In the genomic region with DNA sequence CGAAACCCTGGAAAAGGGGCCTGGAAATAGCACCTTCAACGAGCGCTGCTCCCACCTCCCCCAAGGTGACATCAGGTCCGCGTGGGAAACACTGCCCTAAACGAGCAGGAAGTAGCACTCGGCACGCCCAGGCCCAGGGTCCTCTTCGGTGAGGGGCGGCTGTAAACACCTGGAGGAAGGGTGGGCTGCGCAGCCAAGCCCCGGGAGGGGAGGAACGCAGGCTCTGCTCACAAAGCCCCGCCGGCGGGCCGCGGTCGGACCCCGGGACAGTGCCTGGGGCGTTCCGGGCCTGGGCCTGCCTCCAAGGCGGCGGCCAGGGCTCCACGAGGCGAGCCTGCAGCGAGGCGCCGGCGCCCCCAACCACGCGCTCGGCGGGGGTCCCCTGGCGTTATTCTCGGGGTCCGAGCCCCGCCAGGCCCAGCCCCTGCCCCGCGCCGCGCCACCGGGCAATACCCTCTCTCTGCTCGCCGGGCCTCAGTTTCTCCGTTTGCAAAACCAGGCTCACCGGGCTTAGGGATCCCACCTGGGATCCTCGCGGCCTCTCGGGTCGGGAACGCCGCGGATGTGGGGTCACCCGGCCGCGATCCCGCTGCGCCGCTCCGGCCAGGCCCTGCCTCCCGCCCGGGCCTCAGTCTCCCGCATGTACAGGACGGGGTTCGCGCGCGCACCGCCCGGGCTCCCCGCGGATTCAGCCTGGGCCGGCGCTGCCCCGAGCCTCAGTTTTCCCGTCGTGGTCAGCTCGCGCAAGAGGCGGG, we compare ENCODE assay signal across 8 cellular contexts. TPM values are rescaled to one million over a fixed set of nuclear protein-coding genes. Genes with fewer than 3 reads are reported as not detected.
DNase-seq lines count a peak whose midpoint lies in the region; ATAC-seq and TF ChIP-seq lines count a peak whose summit lies in the region.

No MANE protein-coding gene starts in this region.

- intact Hi-C loops in dorsolateral prefrontal cortex (cut with DNase I) = loop anchor here (2.0 to 10.0 kb wide), 3 partner anchors 90 to 262 kb away; partner anchors contain the start of genes BSG (in 2 of the 2) and ARID3A (in 1 of the 2)

- peaks cover 22% of the 10 kb centered on the region for H3K36me3 Mint-ChIP-seq in stimulated activated naive CD8-positive, alpha-beta T cell treated with anti-CD3 and anti-CD28 coated beads, Interleukin-15, Interleukin-2, amounts not matched to agents 100 ng/mL and 50 ng/mL, for 24 hours (ENCODE audit: low read depth)

- H3K9me3 Mint-ChIP-seq in stimulated activated naive CD8-positive, alpha-beta T cell treated with anti-CD3 and anti-CD28 coated beads, Interleukin-15, Interleukin-2, amounts not matched to agents 100 ng/mL and 50 ng/mL, for 24 hours = no peaks in the 10 kb centered on the region

- DNase-seq in ACHN = peak; percentile 46
- DNase-seq in HuH-7.5 (ENCODE audit: low spot score) = peak; percentile 85
- DNase-seq in activated CD4-positive, alpha-beta T cell treated with anti-CD3 and anti-CD28 coated beads for 48 hours = peak; percentile 80
- no peak for DNase-seq in dorsolateral prefrontal cortex
- DNase-seq in DMS114 treated with DMSO at 0.1 percent for 48 hours (lab: John Stamatoyannopoulos, UW; ENCODE audit: unreplicated experiment) = no peak

- H3K27me3 ChIP-seq in dorsolateral prefrontal cortex (no peaks in the 10 kb centered on the region), muscle layer of colon (ENCODE audit: control insufficient read depth in 1 of 2, insufficient read depth in 2 of 2, low read length in 2 of 2) (no peaks in the 10 kb centered on the region)

- H3K4me3 Mint-ChIP-seq in stimulated activated naive CD8-positive, alpha-beta T cell treated with anti-CD3 and anti-CD28 coated beads, Interleukin-15, Interleukin-2, amounts not matched to agents 100 ng/mL and 50 ng/mL, for 24 hours = peak overlapping the region; percentile 92

- no peaks in the 10 kb centered on the region for H3K9me3 ChIP-seq in muscle layer of colon (ENCODE audit: low read length)

- peaks cover 42% of the 10 kb centered on the region for H3K4me1 Mint-ChIP-seq in stimulated activated naive CD8-positive, alpha-beta T cell treated with anti-CD3 and anti-CD28 coated beads, Interleukin-15, Interleukin-2, amounts not matched to agents 100 ng/mL and 50 ng/mL, for 24 hours (ENCODE audit: low read depth)

- H3K4me3 ChIP-seq in dorsolateral prefrontal cortex (peak overlapping the region; percentile 66 to 100 (median 96)), muscle layer of colon (ENCODE audit: low read depth in 1 of 2, low read length in 2 of 2) (peak overlapping the region; percentile 64 to 99)

- ATAC-seq in GM18867 (IDR thresholded peaks at IDR 0.05; ENCODE audit: unreplicated experiment) = peak; percentile 11

- in situ Hi-C loops in ACHN (cut with HindIII; ENCODE audit: low pct_ligation_motif_present, low pct_unique_long_range_greater_than_20kb, low sequenced_read_pairs) = no loop called here

- no peaks in the 10 kb centered on the region for H3K27me3 Mint-ChIP-seq in stimulated activated naive CD8-positive, alpha-beta T cell treated with anti-CD3 and anti-CD28 coated beads, Interleukin-15, Interleukin-2, amounts not matched to agents 100 ng/mL and 50 ng/mL, for 24 hours

- H3K4me1 ChIP-seq in muscle layer of colon (ENCODE audit: insufficient read depth, low read length) = peaks cover 42% of the 10 kb centered on the region

- H3K36me3 ChIP-seq in muscle layer of colon (ENCODE audit: insufficient read depth, low read length) = no peaks in the 10 kb centered on the region

- H3K27ac Mint-ChIP-seq in stimulated activated naive CD8-positive, alpha-beta T cell treated with anti-CD3 and anti-CD28 coated beads, Interleukin-15, Interleukin-2, amounts not matched to agents 100 ng/mL and 50 ng/mL, for 24 hours = peak overlapping the region; percentile 95

- peak overlapping the region in 54 of 59 donors; percentile 29 to 99 (median 82) for H3K27ac ChIP-seq in dorsolateral prefrontal cortex
- peak overlapping the region; percentile 84 for H3K27ac ChIP-seq in muscle layer of colon (ENCODE audit: low read depth, low read length)

- H3K9ac ChIP-seq in muscle layer of colon (ENCODE audit: low read length) = peak overlapping the region; percentile 39

- TF ChIP-seq CTCF in dorsolateral prefrontal cortex (IDR thresholded peaks at IDR 0.05 in 54 of 56, conservative IDR thresholded peaks at IDR 0.05 in 2 of 56; ENCODE audit: low read depth in 1 of 56, partially characterized antibody in 56 of 56) = no peak

RNA-seq across cellular contexts. Expression of gene RNF126, which starts 0.6 kb away (rescaled TPM):
- total RNA-seq in dorsolateral prefrontal cortex = 10 to 100 TPM; 22.4 to 58.2 (median 41.2) TPM

RNA-seq across cellular contexts. Expression of gene FSTL3, which starts 13.8 kb away (rescaled TPM):
- total RNA-seq in dorsolateral prefrontal cortex = 10 to 100 TPM in 118 of 120 experiments, 1 to 10 TPM in 2; 9.3 to 35.4 (median 18.1) TPM

RNA-seq across cellular contexts. Expression of gene FGF22, which starts 22.7 kb away (rescaled TPM):
- total RNA-seq in dorsolateral prefrontal cortex = 10 to 100 TPM in 2 of 120 experiments, 1 to 10 TPM in 118; 3.6 to 10.1 (median 5.8) TPM

RNA-seq across cellular contexts. Expression of gene POLRMT, which starts 29.0 kb away (rescaled TPM):
- total RNA-seq in dorsolateral prefrontal cortex = 10 to 100 TPM; 27.8 to 91.2 (median 61.9) TPM

RNA-seq across cellular contexts. Expression of gene PRSS57, which starts 32.9 kb away (rescaled TPM):
- total RNA-seq in dorsolateral prefrontal cortex = under 1 TPM in 1 of 120 experiments, not detected in 119; 0.50 TPM

Comparison
In these comparisons a context has a peak if more than half of its experiments do, and no peak if none do; other contexts are left out.
1. DNase-seq: peak in ACHN (single experiment), HuH-7.5 (single experiment) and activated CD4-positive, alpha-beta T cell treated with anti-CD3 and anti-CD28 coated beads for 48 hours (single experiment); none in dorsolateral prefrontal cortex (0 of 10) and DMS114 treated with DMSO at 0.1 percent for 48 hours (single experiment).